In the genomic region with DNA sequence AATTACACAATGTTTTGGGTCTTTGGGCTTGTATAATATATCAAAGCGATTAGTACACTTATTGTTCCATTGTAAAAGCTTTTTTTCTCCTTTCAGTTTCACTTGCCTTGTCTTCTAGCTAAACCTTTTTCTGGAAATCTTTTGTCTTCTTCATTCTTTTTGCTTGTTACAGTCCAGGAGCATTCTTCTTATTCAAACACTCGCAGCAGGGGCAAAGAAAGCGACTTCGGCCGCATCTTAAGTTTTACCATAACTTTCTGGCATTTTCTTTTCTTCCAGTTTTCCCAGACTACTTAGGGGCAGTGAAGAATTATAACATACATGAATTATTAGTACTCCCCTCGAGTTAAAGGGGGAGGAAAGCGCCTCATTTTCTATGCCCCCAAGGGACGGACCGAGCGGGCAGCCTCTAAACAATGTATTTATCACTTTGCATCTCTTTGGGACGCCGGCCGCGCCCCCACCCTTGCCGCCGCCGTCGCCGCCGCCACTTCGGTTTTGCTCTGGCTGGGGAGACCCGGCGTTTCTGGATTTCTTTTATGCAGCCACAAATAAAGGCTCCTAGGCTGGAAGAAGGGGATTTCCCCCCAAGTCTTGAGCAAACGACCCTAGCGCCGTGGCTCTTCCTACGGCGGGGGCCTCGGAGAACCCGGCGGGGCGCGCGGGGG, we compare ENCODE assay signal across 10 cellular contexts. TPM values are rescaled to one million over a fixed set of nuclear protein-coding genes. Genes with fewer than 3 reads are reported as not detected.
DNase-seq lines count a peak whose midpoint lies in the region; ATAC-seq, FAIRE-seq and TF ChIP-seq lines count a peak whose summit lies in the region.
"Had no signal": no experiment of that assay in that cellular context is flagged by ENCODE, and none has a peak within 500 bp of the region (broad histone marks: within the 10 kb centered on the region; RNA-seq: fewer than 3 reads in every experiment).

No MANE protein-coding gene starts in this region.

- H4K91ac ChIP-seq in H1 (replicated peaks; ENCODE audit: insufficient read length, low read length), result no peak overlapping the region

- no peak for TF ChIP-seq CTCF in H1 (IDR thresholded peaks at IDR 0.05; ENCODE audit: control extremely low read depth in 1 of 3, insufficient read depth in 1 of 3, low read depth in 1 of 3, low read length in 3 of 3)
- TF ChIP-seq CTCF in osteocyte (IDR thresholded peaks at IDR 0.05), result no peak
- TF ChIP-seq CTCF in D721Med (IDR thresholded peaks at IDR 0.05; ENCODE audit: insufficient read depth, missing control alignments), result no peak

- no peaks in the 10 kb centered on the region for H3K79me2 ChIP-seq in H1 (ENCODE audit: control insufficient read depth in 1 of 2, insufficient read depth in 2 of 2, low read length in 2 of 2)

- TF ChIP-seq POLR2A in H1 (IDR thresholded peaks at IDR 0.05; ENCODE audit: control extremely low read depth in 1 of 2, low read depth in 2 of 2, low read length in 2 of 2), result no peak

- peak overlapping the region; percentile 51 for H3K4me3 ChIP-seq in CD8-positive, alpha-beta memory T cell (ENCODE audit: low read length)
- H3K4me3 ChIP-seq in HUES6 (ENCODE audit: low read depth, low read length), result peak overlapping the region; percentile 41
- peak overlapping the region in 3 of 4 experiments; percentile 4 to 50 (median 19); a peak in 4 of 8 replicates for H3K4me3 ChIP-seq in H1 (ENCODE audit: extremely low read depth in 1 of 4, insufficient read depth in 2 of 4, low read depth in 3 of 4, low read length in 4 of 4)

- no peak for DNase-seq in CD8-positive, alpha-beta memory T cell
- DNase-seq in H1 (ENCODE audit: low read depth in 1 of 2, low spot score in 2 of 2) (no peak), osteocyte (ENCODE audit: extremely low spot score, unreplicated experiment) (no peak), D721Med (ENCODE audit: insufficient read length, low spot score) (no peak), NAMALWA (ENCODE audit: low spot score) (no peak), glomerular visceral epithelial cell (ENCODE audit: extremely low spot score) (no peak)

- H3K27me3 Mint-ChIP-seq in CD8-positive, alpha-beta memory T cell, result peaks cover 56 to 91% of the 10 kb centered on the region in 2 donors
- H3K27me3 Mint-ChIP-seq in osteocyte (ENCODE audit: unreplicated experiment), result peaks cover 95% of the 10 kb centered on the region

- no peak overlapping the region for H3K14ac ChIP-seq in H1 (ENCODE audit: insufficient read length)

- H3K27ac ChIP-seq in CD8-positive, alpha-beta memory T cell (ENCODE audit: low read depth, low read length), result no peak overlapping the region
- H3K27ac ChIP-seq in HUES6 (ENCODE audit: low read depth, low read length), result no peak overlapping the region
- H3K27ac ChIP-seq in H1 (ENCODE audit: low read depth, low read length), result no peak overlapping the region
- H3K27ac ChIP-seq: epithelial cell of prostate had no signal

- H2BK15ac ChIP-seq in H1 (ENCODE audit: low read length), result no peak overlapping the region

- H3K23ac ChIP-seq in H1 (ENCODE audit: insufficient read length), result no peak overlapping the region

- H3K9me3 Mint-ChIP-seq in CD8-positive, alpha-beta memory T cell, result no peaks in the 10 kb centered on the region
- no peaks in the 10 kb centered on the region for H3K9me3 Mint-ChIP-seq in osteocyte (ENCODE audit: unreplicated experiment)

- H3K79me1 ChIP-seq in H1 (ENCODE audit: low read depth, low read length), result no peaks in the 10 kb centered on the region

- no peaks in the 10 kb centered on the region; the same call in 1 of the 2 replicates for H3K23me2 ChIP-seq in H1 (ENCODE audit: low read depth, low read length)

- H3K56ac ChIP-seq in H1 (replicated peaks; ENCODE audit: insufficient read length, low read depth, low read length), result no peak overlapping the region

- H2BK12ac ChIP-seq in H1 (ENCODE audit: low read depth, low read length), result no peak overlapping the region

- H3K4me2 ChIP-seq in H1 (ENCODE audit: insufficient read depth in 1 of 2, low read depth in 2 of 2, low read length in 2 of 2), result peak overlapping the region; percentile 54 to 73

- no peak for TF ChIP-seq EP300 in H1 (IDR thresholded peaks at IDR 0.05; ENCODE audit: borderline replicate concordance in 1 of 2, low read depth in 2 of 2, low read length in 2 of 2)

- H2BK20ac ChIP-seq in H1 (ENCODE audit: low read length), result no peak overlapping the region

- H3K27me3 ChIP-seq in CD8-positive, alpha-beta memory T cell (ENCODE audit: insufficient read depth, low read length, poor library complexity, severe bottlenecking), result peaks cover 11% of the 10 kb centered on the region
- H3K27me3 ChIP-seq in HUES6 (ENCODE audit: control insufficient read depth, insufficient read depth, low read length) (peaks cover 100% of the 10 kb centered on the region), H1 (replicated peaks in 1 of 4; ENCODE audit: control insufficient read depth in 3 of 4, extremely low read depth in 1 of 4, insufficient read depth in 3 of 4, low read length in 3 of 4) (peaks cover 97 to 100% (median 99%) of the 10 kb centered on the region in 4 experiments)

- H3K4me1 ChIP-seq in CD8-positive, alpha-beta memory T cell (ENCODE audit: insufficient read depth, low read length), result peaks cover 13% of the 10 kb centered on the region
- peaks cover 12% of the 10 kb centered on the region for H3K4me1 ChIP-seq in HUES6 (ENCODE audit: control insufficient read depth, insufficient read depth, low read length)
- peaks cover 6 to 13% (median 10%) of the 10 kb centered on the region in 4 experiments; a peak in 6 of 7 replicates for H3K4me1 ChIP-seq in H1 (replicated peaks in 1 of 4; ENCODE audit: control insufficient read depth in 3 of 4, insufficient read depth in 4 of 4, low read length in 3 of 4)

- no peak for TF ChIP-seq RAD21 in H1 (IDR thresholded peaks at IDR 0.05 in 1 of 2, conservative IDR thresholded peaks at IDR 0.05 in 1 of 2; ENCODE audit: low read depth in 2 of 2, low read length in 2 of 2)

- H3K36me3 ChIP-seq in CD8-positive, alpha-beta memory T cell (ENCODE audit: insufficient read depth, low read length), result no peaks in the 10 kb centered on the region
- H3K36me3 ChIP-seq in HUES6 (ENCODE audit: control insufficient read depth, insufficient read depth, low read length), result no peaks in the 10 kb centered on the region
- no peaks in the 10 kb centered on the region; a peak in 1 of 8 replicates for H3K36me3 ChIP-seq in H1 (ENCODE audit: control insufficient read depth in 2 of 4, insufficient read depth in 4 of 4, low read length in 3 of 4)

- H2AK5ac ChIP-seq in H1 (ENCODE audit: low read depth, low read length), result no peak overlapping the region

- peaks cover 0 to 2% (median 1%) of the 10 kb centered on the region in 3 donors for H3K36me3 Mint-ChIP-seq in CD8-positive, alpha-beta memory T cell
- H3K36me3 Mint-ChIP-seq in osteocyte (ENCODE audit: unreplicated experiment), result no peaks in the 10 kb centered on the region

- no peak for ATAC-seq in GM21529 (IDR thresholded peaks at IDR 0.05; ENCODE audit: unreplicated experiment)

- H2BK5ac ChIP-seq in H1 (ENCODE audit: low read depth, low read length), result no peak overlapping the region

- WGBS in H1 (ENCODE audit: extremely low coverage in 1 of 2, insufficient coverage in 1 of 2, insufficient read length in 1 of 2, insufficient replicate concordance in 2 of 2, low coverage in 1 of 2, low lambda C conversion rate in 2 of 2, missing lambda C conversion rate in 1 of 2), 2 experiments, result 4% methylated on average over 34 of the region's 34 CpGs; no CpG with 5 or more reads in 1 of the 2 experiments

- peaks cover 13 to 28% (median 14%) of the 10 kb centered on the region in 3 donors for H3K4me1 Mint-ChIP-seq in CD8-positive, alpha-beta memory T cell
- peaks cover 20% of the 10 kb centered on the region for H3K4me1 Mint-ChIP-seq in osteocyte (ENCODE audit: unreplicated experiment)

- no peak overlapping the region for H3K18ac ChIP-seq in H1 (ENCODE audit: extremely low read depth, low read length)

- FAIRE-seq in H1 (lab: Jason Lieb, UNC) (peak; percentile 65), D721Med (lab: Jason Lieb, UNC) (no peak)

- H3K9ac ChIP-seq in HUES6 (ENCODE audit: low read length), result no peak overlapping the region
- H3K9ac ChIP-seq in H1 (replicated peaks in 1 of 4; ENCODE audit: extremely low read depth in 1 of 4, low read depth in 3 of 4, low read length in 3 of 4), result no peak overlapping the region

- peaks cover 14 to 51% of the 10 kb centered on the region in 2 experiments for H4K20me1 ChIP-seq in H1 (replicated peaks in 1 of 2; ENCODE audit: control insufficient read depth in 1 of 2, insufficient read depth in 2 of 2, low read length in 2 of 2)

- peak overlapping the region; percentile 94; the same call in 1 of the 2 replicates for H4K8ac ChIP-seq in H1 (ENCODE audit: extremely low read depth, insufficient read depth, low read length)

- no peak overlapping the region for H2AFZ ChIP-seq in H1 (ENCODE audit: low read length)

- no peak overlapping the region for H4K5ac ChIP-seq in H1 (ENCODE audit: insufficient read length, low read depth, low read length)

- no peaks in the 10 kb centered on the region for H3K9me3 ChIP-seq in CD8-positive, alpha-beta memory T cell (ENCODE audit: low read length)
- H3K9me3 ChIP-seq in HUES6 (ENCODE audit: control insufficient read depth, insufficient read depth, low read depth, low read length) (no peaks in the 10 kb centered on the region), H1 (ENCODE audit: insufficient read depth in 2 of 2, low read depth in 1 of 2, low read length in 1 of 2) (peaks cover under 1 to 1% of the 10 kb centered on the region in 2 experiments; a peak in 2 of 4 replicates)

- no peak overlapping the region for H3K4ac ChIP-seq in H1 (replicated peaks; ENCODE audit: insufficient read length, low read depth, low read length)

- peak overlapping the region; percentile 65 to 84 (median 72) for H3K4me3 Mint-ChIP-seq in CD8-positive, alpha-beta memory T cell
- peak overlapping the region; percentile 52 for H3K4me3 Mint-ChIP-seq in osteocyte (ENCODE audit: unreplicated experiment)

- H3K27ac Mint-ChIP-seq in CD8-positive, alpha-beta memory T cell, result peak overlapping the region in 1 of 8 donors; percentile 5
- H3K27ac Mint-ChIP-seq in osteocyte (ENCODE audit: unreplicated experiment), result no peak overlapping the region

- CTCF ChIA-PET in CD8-positive, alpha-beta memory T cell (lab: Charles Lee), result interaction anchor here (1.0 to 1.5 kb wide), 2 partner anchors 9 to 81 kb away, joined by 3 to 5 read pairs; no protein-coding TSS in a partner anchor
- CTCF ChIA-PET in H1 (lab: Charles Lee; ENCODE audit: partially characterized antibody), result interaction anchor here (0.9 to 4.6 kb wide), 6 partner anchors 9 to 291 kb away, joined by 4 to 48 read pairs (median 18); a partner anchor contains a TSS

- no peak overlapping the region for H2BK120ac ChIP-seq in H1 (replicated peaks; ENCODE audit: low read depth, low read length)

- POLR2A ChIA-PET in CD8-positive, alpha-beta memory T cell (lab: Charles Lee), result no interaction called here
- POLR2A ChIA-PET in H1 (lab: Charles Lee; ENCODE audit: partially characterized antibody), result interaction anchor here (0.6 to 0.9 kb wide), 2 partner anchors 77 to 1537 kb away, joined by 3 read pairs; no protein-coding TSS in a partner anchor

RNA-seq across cellular contexts. Expression of a gene that starts 7.5 kb away (rescaled TPM):
- not detected for total RNA-seq in CD8-positive, alpha-beta memory T cell
- polyA plus RNA-seq in CD8-positive, alpha-beta memory T cell, result not detected
- not detected in 2 replicates for total RNA-seq in H1 (2021; fragmentation: NEBNext Ultra II Directional; extraction: Animal tissue kit (Norgen Biotek cat#: 25700))
- not detected in 2 replicates for polyA plus RNA-seq in H1 (2011; rRNA removed)
- polyA plus RNA-seq in H1 (2011; cell fraction: cytosol; rRNA removed), result not detected
- 0.06 TPM for polyA plus RNA-seq in H1 (2011; cell fraction: nucleus; rRNA removed)
- not detected in 4 replicates for polyA plus RNA-seq in H1 (2012, experiment 1 of 2)
- not detected for polyA plus RNA-seq in H1 (2012, experiment 2 of 2)
- polyA plus RNA-seq in H1 (2013, experiment 1 of 2), result 0.02 TPM
- not detected for polyA plus RNA-seq in H1 (2013, experiment 2 of 2)
- polyA minus RNA-seq in H1 (2011; rRNA and poly(A)+ RNA removed), result 0.09 TPM in 1 of 2 replicates, not detected in the other
- not detected for polyA minus RNA-seq in H1 (2011; cell fraction: cytosol; rRNA and poly(A)+ RNA removed)
- polyA minus RNA-seq in H1 (2011; cell fraction: nucleus; rRNA and poly(A)+ RNA removed), result not detected
- total RNA-seq in osteocyte, result not detected in 2 replicates
- total RNA-seq: HT-29 had no signal

RNA-seq across cellular contexts. Expression of a gene that starts 35.5 kb away (rescaled TPM):
- total RNA-seq in CD8-positive, alpha-beta memory T cell, result not detected
- polyA plus RNA-seq in CD8-positive, alpha-beta memory T cell, result not detected
- 1.8 and 2.4 TPM in 2 replicates for total RNA-seq in H1 (2021; fragmentation: NEBNext Ultra II Directional; extraction: Animal tissue kit (Norgen Biotek cat#: 25700))
- 1.2 and 1.5 TPM in 2 replicates for polyA plus RNA-seq in H1 (2011; rRNA removed)
- polyA plus RNA-seq in H1 (2011; cell fraction: cytosol; rRNA removed), result 1.5 TPM
- 1.4 TPM for polyA plus RNA-seq in H1 (2011; cell fraction: nucleus; rRNA removed)
- 2.0 to 2.7 TPM (median 2.1 TPM) in 4 replicates for polyA plus RNA-seq in H1 (2012, experiment 1 of 2)
- 3.3 TPM for polyA plus RNA-seq in H1 (2012, experiment 2 of 2)
- 4.1 TPM for polyA plus RNA-seq in H1 (2013, experiment 1 of 2)
- polyA plus RNA-seq in H1 (2013, experiment 2 of 2), result 4.8 TPM
- 0.28 and 0.46 TPM in 2 replicates for polyA minus RNA-seq in H1 (2011; rRNA and poly(A)+ RNA removed)
- polyA minus RNA-seq in H1 (2011; cell fraction: cytosol; rRNA and poly(A)+ RNA removed), result not detected
- not detected for polyA minus RNA-seq in H1 (2011; cell fraction: nucleus; rRNA and poly(A)+ RNA removed)
- 0.16 TPM in 1 of 2 replicates, not detected in the other for total RNA-seq in osteocyte
- total RNA-seq: HT-29 had no signal
